Comparison of ENCODE assay signal across 1 cellular context in the genomic region with DNA sequence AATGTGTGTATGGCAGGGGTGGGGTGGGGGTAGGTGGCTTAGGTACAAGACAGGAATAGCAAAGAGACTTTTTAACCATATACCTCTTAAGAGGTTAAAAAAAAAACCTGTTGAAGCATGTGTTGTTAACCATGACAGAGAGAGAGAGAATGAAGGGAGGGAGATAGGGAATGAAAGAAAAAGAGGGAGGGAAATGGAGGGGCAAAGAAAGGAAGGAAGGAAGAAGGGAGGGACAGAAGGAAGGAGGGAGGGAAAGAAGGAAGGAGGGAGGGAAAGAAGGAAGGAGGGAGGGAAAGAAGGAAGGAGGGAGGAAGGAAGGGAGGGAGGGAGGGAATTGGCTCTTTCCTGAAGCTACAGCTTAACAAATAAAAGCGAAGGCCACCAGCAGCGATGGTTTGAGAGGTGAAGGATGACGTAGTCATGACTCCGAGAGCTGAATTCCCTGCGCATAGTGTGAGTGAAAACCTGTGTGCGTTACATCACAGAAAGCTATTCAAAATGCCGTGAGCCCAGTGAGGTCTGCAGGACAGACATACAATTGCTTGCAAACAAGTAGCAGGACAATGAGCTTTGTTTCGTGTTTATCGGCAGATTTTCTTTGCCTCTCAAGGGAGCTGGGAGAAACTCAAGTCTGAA.
TF ChIP-seq lines count a peak whose summit lies in the region.

No MANE protein-coding gene starts in this region.

TF ChIP-seq in A549, 52 proteins besides CTCF, POLR2A, EP300 and RAD21 (continued from another document):
- TF ChIP-seq USF2 (IDR thresholded peaks at IDR 0.05): no peak
- no peak for TF ChIP-seq FOSL2 (IDR thresholded peaks at IDR 0.05)
- TF ChIP-seq FOSL2 (CRISPR knock-in tag; IDR thresholded peaks at IDR 0.05): no peak
- no peak for TF ChIP-seq SMC3 (IDR thresholded peaks at IDR 0.05)
- no peak for TF ChIP-seq ZSCAN20 (CRISPR knock-in tag; IDR thresholded peaks at IDR 0.05)
- TF ChIP-seq SREBF2 (IDR thresholded peaks at IDR 0.05): no peak
